ENCODE assay signal across 17 cellular contexts in genomic region chr4:85039526-85039925, GRCh38.
DNase-seq lines count a peak whose midpoint lies in the region; TF ChIP-seq lines count a peak whose summit lies in the region.
"Had no signal": no experiment of that assay in that cellular context is flagged by ENCODE, and none has a peak within 500 bp of the region (broad histone marks: within the 10 kb centered on the region; RNA-seq: fewer than 3 reads in every experiment).

No MANE protein-coding gene starts in this region.

- no peaks in the 10 kb centered on the region for H3K4me1 Mint-ChIP-seq in activated CD4-positive, alpha-beta T cell treated with anti-CD3 and anti-CD28 coated beads, Interleukin-2, amount 10 ng/mL, durations not matched to agents 7 days and 5 days
- H3K4me1 Mint-ChIP-seq: activated naive CD8-positive, alpha-beta T cell treated with anti-CD3 and anti-CD28 coated beads, Interleukin-2, amount 10 ng/mL, durations not matched to agents 7 days and 5 days; immature natural killer cell had no signal

- in situ Hi-C loops in ACHN (cut with HindIII; ENCODE audit: low pct_ligation_motif_present, low pct_unique_long_range_greater_than_20kb, low sequenced_read_pairs) (no loop called here), astrocyte of the spinal cord (cut with HindIII; ENCODE audit: low sequenced_read_pairs) (no loop called here)

- H4K20me1 ChIP-seq in hepatocyte (ENCODE audit: insufficient read depth, poor library complexity, severe bottlenecking) = no peaks in the 10 kb centered on the region

- H3K79me2 ChIP-seq in hepatocyte = no peaks in the 10 kb centered on the region

- H3K4me2 ChIP-seq in hepatocyte = no peak overlapping the region

- CTCF ChIA-PET in activated CD4-positive, alpha-beta T cell treated with anti-CD3 and anti-CD28 coated beads, Interleukin-2, amount 10 ng/mL, durations not matched to agents 7 days and 5 days (lab: Charles Lee) = no interaction called here

- TF ChIP-seq CTCF in astrocyte of the spinal cord (IDR thresholded peaks at IDR 0.05; ENCODE audit: low read depth, low read length) (no peak), hepatocyte (IDR thresholded peaks at IDR 0.05; ENCODE audit: poor library complexity) (no peak)

- peaks cover 2% of the 10 kb centered on the region for H3K9me3 Mint-ChIP-seq in activated CD4-positive, alpha-beta T cell treated with anti-CD3 and anti-CD28 coated beads, Interleukin-2, amount 10 ng/mL, durations not matched to agents 7 days and 5 days
- H3K9me3 Mint-ChIP-seq: activated naive CD8-positive, alpha-beta T cell treated with anti-CD3 and anti-CD28 coated beads, Interleukin-2, amount 10 ng/mL, durations not matched to agents 7 days and 5 days had no signal

- H3K9me3 ChIP-seq in hepatocyte (ENCODE audit: low read depth) (no peaks in the 10 kb centered on the region), SJCRH30 (replicated peaks) (peaks cover 2% of the 10 kb centered on the region)

- H2AFZ ChIP-seq in hepatocyte = no peak overlapping the region

- DNase-seq in ACHN (peak; percentile 3), HS-5 (ENCODE audit: low read depth) (peak; percentile 70), astrocyte of the spinal cord (ENCODE audit: low read depth, low spot score) (peak; percentile 74), hepatocyte (ENCODE audit: low spot score) (peak; percentile 5), SJCRH30 (no peak), occipital lobe (lab: John Stamatoyannopoulos, UW) (no peak), inferior parietal cortex (ENCODE audit: extremely low spot score) (no peak)
- DNase-seq in activated CD4-positive, alpha-beta T cell treated with anti-CD3 and anti-CD28 coated beads, Interleukin-2, amount 10 ng/mL, durations not matched to agents 7 days and 5 days = no peak
- DNase-seq: activated naive CD8-positive, alpha-beta T cell treated with anti-CD3 and anti-CD28 coated beads, Interleukin-2, amount 10 ng/mL, durations not matched to agents 7 days and 5 days; DMS153; HFFc6; immature natural killer cell; NCI-H345; OCI-M1; posterior cingulate gyrus; SW 1271 had no signal

- no peaks in the 10 kb centered on the region for H3K9me2 ChIP-seq in hepatocyte (replicated peaks; ENCODE audit: insufficient read depth)

- POLR2A ChIA-PET in activated CD4-positive, alpha-beta T cell treated with anti-CD3 and anti-CD28 coated beads, Interleukin-2, amount 10 ng/mL, durations not matched to agents 7 days and 5 days (lab: Charles Lee) = no interaction called here

- peak overlapping the region; percentile 24 for H3K27ac ChIP-seq in hepatocyte
- no peak overlapping the region for H3K27ac ChIP-seq in SJCRH30

- no peaks in the 10 kb centered on the region for H3K36me3 Mint-ChIP-seq in activated CD4-positive, alpha-beta T cell treated with anti-CD3 and anti-CD28 coated beads, Interleukin-2, amount 10 ng/mL, durations not matched to agents 7 days and 5 days (ENCODE audit: low read depth)
- H3K36me3 Mint-ChIP-seq: activated naive CD8-positive, alpha-beta T cell treated with anti-CD3 and anti-CD28 coated beads, Interleukin-2, amount 10 ng/mL, durations not matched to agents 7 days and 5 days; immature natural killer cell had no signal

- H3K4me1 ChIP-seq in hepatocyte (ENCODE audit: insufficient read depth) (no peaks in the 10 kb centered on the region), SJCRH30 (no peaks in the 10 kb centered on the region; the same call in 1 of the 2 replicates)

- H3K4me3 ChIP-seq in astrocyte of the spinal cord (ENCODE audit: low read depth, low read length) (no peak overlapping the region), hepatocyte (no peak overlapping the region), SJCRH30 (no peak overlapping the region)

- H3K4me3 Mint-ChIP-seq in activated CD4-positive, alpha-beta T cell treated with anti-CD3 and anti-CD28 coated beads, Interleukin-2, amount 10 ng/mL, durations not matched to agents 7 days and 5 days = no peak overlapping the region
- H3K4me3 Mint-ChIP-seq: activated naive CD8-positive, alpha-beta T cell treated with anti-CD3 and anti-CD28 coated beads, Interleukin-2, amount 10 ng/mL, durations not matched to agents 7 days and 5 days; dendritic cell treated with granulocyte-macrophage colony-stimulating factor and Interleukin-4, amounts not matched to agents 40 ng/mL and 50 ng/mL, for 4 days; HFFc6; immature natural killer cell had no signal

- H3K27me3 ChIP-seq in hepatocyte (no peaks in the 10 kb centered on the region), SJCRH30 (no peaks in the 10 kb centered on the region)

- WGBS in hepatocyte (ENCODE audit: low lambda C conversion rate, missing lambda C conversion rate) = 64% methylated on average over 1 of the region's 1 CpG

- no peak overlapping the region for H3K27ac Mint-ChIP-seq in activated CD4-positive, alpha-beta T cell treated with anti-CD3 and anti-CD28 coated beads, Interleukin-2, amount 10 ng/mL, durations not matched to agents 7 days and 5 days
- H3K27ac Mint-ChIP-seq: activated naive CD8-positive, alpha-beta T cell treated with anti-CD3 and anti-CD28 coated beads, Interleukin-2, amount 10 ng/mL, durations not matched to agents 7 days and 5 days; dendritic cell treated with granulocyte-macrophage colony-stimulating factor and Interleukin-4, amounts not matched to agents 40 ng/mL and 50 ng/mL, for 4 days; HFFc6; immature natural killer cell had no signal

- no peaks in the 10 kb centered on the region for H3K27me3 Mint-ChIP-seq in activated CD4-positive, alpha-beta T cell treated with anti-CD3 and anti-CD28 coated beads, Interleukin-2, amount 10 ng/mL, durations not matched to agents 7 days and 5 days
- H3K27me3 Mint-ChIP-seq: activated naive CD8-positive, alpha-beta T cell treated with anti-CD3 and anti-CD28 coated beads, Interleukin-2, amount 10 ng/mL, durations not matched to agents 7 days and 5 days; dendritic cell treated with granulocyte-macrophage colony-stimulating factor and Interleukin-4, amounts not matched to agents 40 ng/mL and 50 ng/mL, for 4 days had no signal

- H3K36me3 ChIP-seq in hepatocyte (replicated peaks; ENCODE audit: insufficient read depth, low read depth) = no peaks in the 10 kb centered on the region
- no peaks in the 10 kb centered on the region for H3K36me3 ChIP-seq in SJCRH30

Comparison
In these comparisons a context has a peak if more than half of its experiments do, and no peak if none do; other contexts are left out.
1. DNase-seq: peak in ACHN (single experiment), HS-5 (single experiment), astrocyte of the spinal cord (single experiment) and hepatocyte (single experiment); none in SJCRH30 (0 of 2), occipital lobe (single experiment), inferior parietal cortex (single experiment) and activated CD4-positive, alpha-beta T cell treated with anti-CD3 and anti-CD28 coated beads, Interleukin-2, amount 10 ng/mL, durations not matched to agents 7 days and 5 days (single experiment).